Comparison of ENCODE assay signal across 1 cellular context in genomic region chr4:108635070-108635655, GRCh38.
TF ChIP-seq lines count a peak whose summit lies in the region.

No MANE protein-coding gene starts in this region.

TF ChIP-seq in HepG2, 621 proteins besides CTCF, POLR2A, EP300 and RAD21:
- TF ChIP-seq SATB2 (CRISPR knock-in tag; IDR thresholded peaks at IDR 0.05) (no peak), ZNF7 (CRISPR knock-in tag; IDR thresholded peaks at IDR 0.05) (no peak), MYNN (CRISPR knock-in tag; IDR thresholded peaks at IDR 0.05; ENCODE audit: low read depth) (no peak), HINFP (CRISPR knock-in tag; IDR thresholded peaks at IDR 0.05; ENCODE audit: low read depth) (no peak)
